In the genomic region with DNA sequence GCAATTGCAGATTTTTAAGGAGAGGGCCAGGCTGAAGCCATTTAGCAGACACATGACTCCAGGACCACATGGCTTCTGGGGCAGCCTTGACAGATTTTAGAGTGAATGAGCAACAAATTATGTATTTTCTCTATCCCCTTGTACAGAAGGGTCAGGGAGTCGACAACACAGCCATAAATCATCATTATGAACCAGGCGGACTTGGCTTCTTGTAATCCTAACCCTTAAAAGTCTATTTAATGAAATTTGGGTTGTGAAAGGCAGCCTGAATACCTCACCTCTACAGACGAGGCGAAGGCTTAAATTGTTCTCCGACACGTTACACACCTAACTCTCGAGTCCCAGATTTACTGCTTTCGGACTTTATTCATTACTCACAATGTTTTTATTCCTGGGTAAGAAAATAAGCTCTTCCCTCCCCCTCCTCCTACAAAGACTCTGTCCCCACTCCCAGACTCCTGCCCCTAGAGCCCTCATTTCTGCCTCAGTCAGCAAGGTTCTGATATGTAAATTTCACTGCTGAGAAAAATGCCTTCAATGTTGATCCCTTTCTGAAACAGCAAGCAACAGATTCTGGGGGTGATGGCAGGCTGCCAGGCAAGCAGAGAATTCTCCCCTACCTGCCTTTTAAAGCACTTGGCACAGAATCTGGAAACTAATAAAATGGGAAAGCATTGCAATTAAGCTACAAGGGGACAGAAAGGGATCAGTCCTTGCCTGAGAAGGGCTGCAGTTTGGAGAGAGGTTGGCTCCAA, we compare ENCODE assay signal across 1 cellular context.
TF ChIP-seq lines count a peak whose summit lies in the region.

No MANE protein-coding gene starts in this region.

TF ChIP-seq in HEK293, 187 proteins besides CTCF, POLR2A, EP300 and RAD21 (continued from another document and continues in another):
- TF ChIP-seq, protein P1, sequence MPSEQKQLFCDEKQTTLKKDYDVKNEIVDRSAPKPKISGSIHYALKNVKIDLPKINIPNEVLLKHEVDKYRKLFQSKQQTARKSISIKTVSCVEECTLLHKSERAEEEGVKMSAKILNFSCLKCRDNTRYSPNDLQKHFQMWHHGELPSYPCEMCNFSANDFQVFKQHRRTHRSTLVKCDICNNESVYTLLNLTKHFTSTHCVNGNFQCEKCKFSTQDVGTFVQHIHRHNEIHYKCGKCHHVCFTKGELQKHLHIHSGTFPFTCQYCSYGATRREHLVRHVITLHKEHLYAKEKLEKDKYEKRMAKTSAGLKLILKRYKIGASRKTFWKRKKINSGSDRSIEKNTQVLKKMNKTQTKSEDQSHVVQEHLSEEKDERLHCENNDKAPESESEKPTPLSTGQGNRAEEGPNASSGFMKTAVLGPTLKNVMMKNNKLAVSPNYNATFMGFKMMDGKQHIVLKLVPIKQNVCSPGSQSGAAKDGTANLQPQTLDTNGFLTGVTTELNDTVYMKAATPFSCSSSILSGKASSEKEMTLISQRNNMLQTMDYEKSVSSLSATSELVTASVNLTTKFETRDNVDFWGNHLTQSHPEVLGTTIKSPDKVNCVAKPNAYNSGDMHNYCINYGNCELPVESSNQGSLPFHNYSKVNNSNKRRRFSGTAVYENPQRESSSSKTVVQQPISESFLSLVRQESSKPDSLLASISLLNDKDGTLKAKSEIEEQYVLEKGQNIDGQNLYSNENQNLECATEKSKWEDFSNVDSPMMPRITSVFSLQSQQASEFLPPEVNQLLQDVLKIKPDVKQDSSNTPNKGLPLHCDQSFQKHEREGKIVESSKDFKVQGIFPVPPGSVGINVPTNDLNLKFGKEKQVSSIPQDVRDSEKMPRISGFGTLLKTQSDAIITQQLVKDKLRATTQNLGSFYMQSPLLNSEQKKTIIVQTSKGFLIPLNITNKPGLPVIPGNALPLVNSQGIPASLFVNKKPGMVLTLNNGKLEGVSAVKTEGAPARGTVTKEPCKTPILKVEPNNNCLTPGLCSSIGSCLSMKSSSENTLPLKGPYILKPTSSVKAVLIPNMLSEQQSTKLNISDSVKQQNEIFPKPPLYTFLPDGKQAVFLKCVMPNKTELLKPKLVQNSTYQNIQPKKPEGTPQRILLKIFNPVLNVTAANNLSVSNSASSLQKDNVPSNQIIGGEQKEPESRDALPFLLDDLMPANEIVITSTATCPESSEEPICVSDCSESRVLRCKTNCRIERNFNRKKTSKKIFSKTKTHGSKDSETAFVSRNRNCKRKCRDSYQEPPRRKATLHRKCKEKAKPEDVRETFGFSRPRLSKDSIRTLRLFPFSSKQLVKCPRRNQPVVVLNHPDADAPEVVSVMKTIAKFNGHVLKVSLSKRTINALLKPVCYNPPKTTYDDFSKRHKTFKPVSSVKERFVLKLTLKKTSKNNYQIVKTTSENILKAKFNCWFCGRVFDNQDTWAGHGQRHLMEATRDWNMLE (tag by site-specific recombination; conservative IDR thresholded peaks at IDR 0.05; ENCODE audit: low read depth): no peak
- no peak for TF ChIP-seq ZSCAN30 (tag by site-specific recombination; IDR thresholded peaks at IDR 0.05)
- TF ChIP-seq, protein P2, sequence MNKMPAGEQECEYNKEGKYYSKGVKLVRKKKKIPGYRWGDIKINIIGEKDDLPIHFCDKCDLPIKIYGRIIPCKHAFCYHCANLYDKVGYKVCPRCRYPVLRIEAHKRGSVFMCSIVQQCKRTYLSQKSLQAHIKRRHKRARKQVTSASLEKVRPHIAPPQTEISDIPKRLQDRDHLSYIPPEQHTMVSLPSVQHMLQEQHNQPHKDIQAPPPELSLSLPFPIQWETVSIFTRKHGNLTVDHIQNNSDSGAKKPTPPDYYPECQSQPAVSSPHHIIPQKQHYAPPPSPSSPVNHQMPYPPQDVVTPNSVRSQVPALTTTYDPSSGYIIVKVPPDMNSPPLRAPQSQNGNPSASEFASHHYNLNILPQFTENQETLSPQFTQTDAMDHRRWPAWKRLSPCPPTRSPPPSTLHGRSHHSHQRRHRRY (tag by site-specific recombination; IDR thresholded peaks at IDR 0.05): no peak
- TF ChIP-seq, protein P3, sequence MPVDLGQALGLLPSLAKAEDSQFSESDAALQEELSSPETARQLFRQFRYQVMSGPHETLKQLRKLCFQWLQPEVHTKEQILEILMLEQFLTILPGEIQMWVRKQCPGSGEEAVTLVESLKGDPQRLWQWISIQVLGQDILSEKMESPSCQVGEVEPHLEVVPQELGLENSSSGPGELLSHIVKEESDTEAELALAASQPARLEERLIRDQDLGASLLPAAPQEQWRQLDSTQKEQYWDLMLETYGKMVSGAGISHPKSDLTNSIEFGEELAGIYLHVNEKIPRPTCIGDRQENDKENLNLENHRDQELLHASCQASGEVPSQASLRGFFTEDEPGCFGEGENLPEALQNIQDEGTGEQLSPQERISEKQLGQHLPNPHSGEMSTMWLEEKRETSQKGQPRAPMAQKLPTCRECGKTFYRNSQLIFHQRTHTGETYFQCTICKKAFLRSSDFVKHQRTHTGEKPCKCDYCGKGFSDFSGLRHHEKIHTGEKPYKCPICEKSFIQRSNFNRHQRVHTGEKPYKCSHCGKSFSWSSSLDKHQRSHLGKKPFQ (tag by site-specific recombination; IDR thresholded peaks at IDR 0.05): 0 out of 2 replicates have a peak, but pooled peaks have one; percentile 48
- no peak for TF ChIP-seq ZNF394 (tag by site-specific recombination; IDR thresholded peaks at IDR 0.05; ENCODE audit: borderline replicate concordance)
- TF ChIP-seq TCF7L2 (IDR thresholded peaks at IDR 0.05; ENCODE audit: borderline replicate concordance, low read depth, low read length): no peak
- TF ChIP-seq ZEB2 (tag by site-specific recombination; IDR thresholded peaks at IDR 0.05): 0 out of 2 replicates have a peak, but pooled peaks have one; percentile 11
- TF ChIP-seq ZNF169 (tag by site-specific recombination; IDR thresholded peaks at IDR 0.05): no peak
- TF ChIP-seq ZFP41 (tag by site-specific recombination; IDR thresholded peaks at IDR 0.05; ENCODE audit: borderline replicate concordance): no peak
- TF ChIP-seq MYNN (tag by site-specific recombination; IDR thresholded peaks at IDR 0.05; ENCODE audit: borderline replicate concordance): no peak
- TF ChIP-seq IKZF3 (tag by site-specific recombination; IDR thresholded peaks at IDR 0.05): peak; percentile 80
- TF ChIP-seq, protein P4, sequence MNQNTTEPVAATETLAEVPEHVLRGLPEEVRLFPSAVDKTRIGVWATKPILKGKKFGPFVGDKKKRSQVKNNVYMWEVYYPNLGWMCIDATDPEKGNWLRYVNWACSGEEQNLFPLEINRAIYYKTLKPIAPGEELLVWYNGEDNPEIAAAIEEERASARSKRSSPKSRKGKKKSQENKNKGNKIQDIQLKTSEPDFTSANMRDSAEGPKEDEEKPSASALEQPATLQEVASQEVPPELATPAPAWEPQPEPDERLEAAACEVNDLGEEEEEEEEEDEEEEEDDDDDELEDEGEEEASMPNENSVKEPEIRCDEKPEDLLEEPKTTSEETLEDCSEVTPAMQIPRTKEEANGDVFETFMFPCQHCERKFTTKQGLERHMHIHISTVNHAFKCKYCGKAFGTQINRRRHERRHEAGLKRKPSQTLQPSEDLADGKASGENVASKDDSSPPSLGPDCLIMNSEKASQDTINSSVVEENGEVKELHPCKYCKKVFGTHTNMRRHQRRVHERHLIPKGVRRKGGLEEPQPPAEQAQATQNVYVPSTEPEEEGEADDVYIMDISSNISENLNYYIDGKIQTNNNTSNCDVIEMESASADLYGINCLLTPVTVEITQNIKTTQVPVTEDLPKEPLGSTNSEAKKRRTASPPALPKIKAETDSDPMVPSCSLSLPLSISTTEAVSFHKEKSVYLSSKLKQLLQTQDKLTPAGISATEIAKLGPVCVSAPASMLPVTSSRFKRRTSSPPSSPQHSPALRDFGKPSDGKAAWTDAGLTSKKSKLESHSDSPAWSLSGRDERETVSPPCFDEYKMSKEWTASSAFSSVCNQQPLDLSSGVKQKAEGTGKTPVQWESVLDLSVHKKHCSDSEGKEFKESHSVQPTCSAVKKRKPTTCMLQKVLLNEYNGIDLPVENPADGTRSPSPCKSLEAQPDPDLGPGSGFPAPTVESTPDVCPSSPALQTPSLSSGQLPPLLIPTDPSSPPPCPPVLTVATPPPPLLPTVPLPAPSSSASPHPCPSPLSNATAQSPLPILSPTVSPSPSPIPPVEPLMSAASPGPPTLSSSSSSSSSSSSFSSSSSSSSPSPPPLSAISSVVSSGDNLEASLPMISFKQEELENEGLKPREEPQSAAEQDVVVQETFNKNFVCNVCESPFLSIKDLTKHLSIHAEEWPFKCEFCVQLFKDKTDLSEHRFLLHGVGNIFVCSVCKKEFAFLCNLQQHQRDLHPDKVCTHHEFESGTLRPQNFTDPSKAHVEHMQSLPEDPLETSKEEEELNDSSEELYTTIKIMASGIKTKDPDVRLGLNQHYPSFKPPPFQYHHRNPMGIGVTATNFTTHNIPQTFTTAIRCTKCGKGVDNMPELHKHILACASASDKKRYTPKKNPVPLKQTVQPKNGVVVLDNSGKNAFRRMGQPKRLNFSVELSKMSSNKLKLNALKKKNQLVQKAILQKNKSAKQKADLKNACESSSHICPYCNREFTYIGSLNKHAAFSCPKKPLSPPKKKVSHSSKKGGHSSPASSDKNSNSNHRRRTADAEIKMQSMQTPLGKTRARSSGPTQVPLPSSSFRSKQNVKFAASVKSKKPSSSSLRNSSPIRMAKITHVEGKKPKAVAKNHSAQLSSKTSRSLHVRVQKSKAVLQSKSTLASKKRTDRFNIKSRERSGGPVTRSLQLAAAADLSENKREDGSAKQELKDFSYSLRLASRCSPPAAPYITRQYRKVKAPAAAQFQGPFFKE (tag by site-specific recombination; IDR thresholded peaks at IDR 0.05; ENCODE audit: borderline replicate concordance): no peak
- no peak for TF ChIP-seq ZNF670 (tag by site-specific recombination; IDR thresholded peaks at IDR 0.05; ENCODE audit: low read depth)
- TF ChIP-seq, protein P5, sequence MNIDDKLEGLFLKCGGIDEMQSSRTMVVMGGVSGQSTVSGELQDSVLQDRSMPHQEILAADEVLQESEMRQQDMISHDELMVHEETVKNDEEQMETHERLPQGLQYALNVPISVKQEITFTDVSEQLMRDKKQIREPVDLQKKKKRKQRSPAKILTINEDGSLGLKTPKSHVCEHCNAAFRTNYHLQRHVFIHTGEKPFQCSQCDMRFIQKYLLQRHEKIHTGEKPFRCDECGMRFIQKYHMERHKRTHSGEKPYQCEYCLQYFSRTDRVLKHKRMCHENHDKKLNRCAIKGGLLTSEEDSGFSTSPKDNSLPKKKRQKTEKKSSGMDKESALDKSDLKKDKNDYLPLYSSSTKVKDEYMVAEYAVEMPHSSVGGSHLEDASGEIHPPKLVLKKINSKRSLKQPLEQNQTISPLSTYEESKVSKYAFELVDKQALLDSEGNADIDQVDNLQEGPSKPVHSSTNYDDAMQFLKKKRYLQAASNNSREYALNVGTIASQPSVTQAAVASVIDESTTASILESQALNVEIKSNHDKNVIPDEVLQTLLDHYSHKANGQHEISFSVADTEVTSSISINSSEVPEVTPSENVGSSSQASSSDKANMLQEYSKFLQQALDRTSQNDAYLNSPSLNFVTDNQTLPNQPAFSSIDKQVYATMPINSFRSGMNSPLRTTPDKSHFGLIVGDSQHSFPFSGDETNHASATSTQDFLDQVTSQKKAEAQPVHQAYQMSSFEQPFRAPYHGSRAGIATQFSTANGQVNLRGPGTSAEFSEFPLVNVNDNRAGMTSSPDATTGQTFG (tag by site-specific recombination; IDR thresholded peaks at IDR 0.05; ENCODE audit: borderline replicate concordance): no peak
- no peak for TF ChIP-seq MEIS1 (CRISPR knock-in tag; IDR thresholded peaks at IDR 0.05; ENCODE audit: borderline replicate concordance)
- no peak for TF ChIP-seq ZNF776 (tag by site-specific recombination; IDR thresholded peaks at IDR 0.05; ENCODE audit: borderline replicate concordance)
- no peak for TF ChIP-seq ZNF19 (tag by site-specific recombination; IDR thresholded peaks at IDR 0.05; ENCODE audit: low read depth)
- TF ChIP-seq ZNF701 (tag by site-specific recombination; IDR thresholded peaks at IDR 0.05): no peak
- 0 out of 2 replicates have a peak, but pooled peaks have one; percentile 14 for TF ChIP-seq KLF1 (tag by site-specific recombination; IDR thresholded peaks at IDR 0.05)
- TF ChIP-seq ZNF302 (tag by site-specific recombination; IDR thresholded peaks at IDR 0.05; ENCODE audit: low read depth): no peak
- no peak for TF ChIP-seq ZNF664 (tag by site-specific recombination; IDR thresholded peaks at IDR 0.05)
- TF ChIP-seq ZNF837 (tag by site-specific recombination; IDR thresholded peaks at IDR 0.05): no peak
- no peak for TF ChIP-seq GLI4 (tag by site-specific recombination; IDR thresholded peaks at IDR 0.05)
- no peak; the same call in 1 of the 2 replicates for TF ChIP-seq ZNF335 (tag by site-specific recombination; conservative IDR thresholded peaks at IDR 0.05)
- TF ChIP-seq ZNF843 (tag by site-specific recombination; IDR thresholded peaks at IDR 0.05): peak; percentile 78
- TF ChIP-seq, protein P6, sequence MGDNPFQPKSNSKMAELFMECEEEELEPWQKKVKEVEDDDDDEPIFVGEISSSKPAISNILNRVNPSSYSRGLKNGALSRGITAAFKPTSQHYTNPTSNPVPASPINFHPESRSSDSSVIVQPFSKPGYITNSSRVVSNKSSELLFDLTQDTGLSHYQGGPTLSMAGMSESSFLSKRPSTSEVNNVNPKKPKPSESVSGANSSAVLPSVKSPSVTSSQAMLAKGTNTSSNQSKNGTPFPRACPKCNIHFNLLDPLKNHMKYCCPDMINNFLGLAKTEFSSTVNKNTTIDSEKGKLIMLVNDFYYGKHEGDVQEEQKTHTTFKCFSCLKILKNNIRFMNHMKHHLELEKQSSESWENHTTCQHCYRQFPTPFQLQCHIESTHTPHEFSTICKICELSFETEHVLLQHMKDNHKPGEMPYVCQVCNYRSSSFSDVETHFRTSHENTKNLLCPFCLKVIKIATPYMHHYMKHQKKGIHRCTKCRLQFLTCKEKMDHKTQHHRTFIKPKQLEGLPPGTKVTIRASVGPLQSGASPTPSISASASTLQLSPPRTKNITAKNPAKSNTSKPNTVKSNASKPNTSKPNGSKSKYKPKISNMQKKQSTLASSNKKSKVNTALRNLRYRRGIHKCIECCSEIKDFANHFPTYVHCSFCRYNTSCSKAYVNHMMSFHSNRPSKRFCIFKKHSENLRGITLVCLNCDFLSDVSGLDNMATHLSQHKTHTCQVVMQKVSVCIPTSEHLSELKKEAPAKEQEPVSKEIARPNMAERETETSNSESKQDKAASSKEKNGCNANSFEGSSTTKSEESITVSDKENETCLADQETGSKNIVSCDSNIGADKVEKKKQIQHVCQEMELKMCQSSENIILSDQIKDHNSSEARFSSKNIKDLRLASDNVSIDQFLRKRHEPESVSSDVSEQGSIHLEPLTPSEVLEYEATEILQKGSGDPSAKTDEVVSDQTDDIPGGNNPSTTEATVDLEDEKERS (tag by site-specific recombination; IDR thresholded peaks at IDR 0.05): no peak
- no peak for TF ChIP-seq ZNF830 (tag by site-specific recombination; IDR thresholded peaks at IDR 0.05; ENCODE audit: low read depth)
- TF ChIP-seq ZNF549 (tag by site-specific recombination; IDR thresholded peaks at IDR 0.05): no peak
- peak; percentile 91 for TF ChIP-seq SCRT1 (tag by site-specific recombination; IDR thresholded peaks at IDR 0.05; ENCODE audit: borderline replicate concordance)
- no peak for TF ChIP-seq ZNF239 (tag by site-specific recombination; IDR thresholded peaks at IDR 0.05)
- TF ChIP-seq, protein P7, sequence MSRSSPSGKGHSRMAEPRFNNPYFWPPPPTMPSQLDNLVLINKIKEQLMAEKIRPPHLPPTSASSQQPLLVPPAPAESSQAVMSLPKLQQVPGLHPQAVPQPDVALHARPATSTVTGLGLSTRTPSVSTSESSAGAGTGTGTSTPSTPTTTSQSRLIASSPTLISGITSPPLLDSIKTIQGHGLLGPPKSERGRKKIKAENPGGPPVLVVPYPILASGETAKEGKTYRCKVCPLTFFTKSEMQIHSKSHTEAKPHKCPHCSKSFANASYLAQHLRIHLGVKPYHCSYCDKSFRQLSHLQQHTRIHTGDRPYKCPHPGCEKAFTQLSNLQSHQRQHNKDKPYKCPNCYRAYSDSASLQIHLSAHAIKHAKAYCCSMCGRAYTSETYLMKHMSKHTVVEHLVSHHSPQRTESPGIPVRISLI (tag by site-specific recombination; IDR thresholded peaks at IDR 0.05): no peak
- TF ChIP-seq MZF1 (tag by site-specific recombination; IDR thresholded peaks at IDR 0.05; ENCODE audit: borderline replicate concordance): peak; percentile 93
- TF ChIP-seq OSR2 (tag by site-specific recombination; IDR thresholded peaks at IDR 0.05): peak; percentile 92
- peak; percentile 41; the same call in 1 of the 2 replicates for TF ChIP-seq ZIC2 (tag by site-specific recombination; IDR thresholded peaks at IDR 0.05)
